Comparison of ENCODE assay signal across 9 cellular contexts in genomic region chr6:52286798-52287432, GRCh38. TPM values are rescaled to one million over a fixed set of nuclear protein-coding genes. Genes with fewer than 3 reads are reported as not detected.
DNase-seq lines count a peak whose midpoint lies in the region; ATAC-seq and TF ChIP-seq lines count a peak whose summit lies in the region.
"Had no signal": no experiment of that assay in that cellular context is flagged by ENCODE, and none has a peak within 500 bp of the region (broad histone marks: within the 10 kb centered on the region; RNA-seq: fewer than 3 reads in every experiment).

No MANE protein-coding gene starts in this region.

- no peak for ATAC-seq in GM21737 (IDR thresholded peaks at IDR 0.05; ENCODE audit: unreplicated experiment)

- no peaks in the 10 kb centered on the region for H3K9me3 ChIP-seq in ascending aorta
- H3K9me3 ChIP-seq: BLaER1 had no signal

- DNase-seq in NCI-H2107 treated with DMSO at 0.1 percent for 48 hours (lab: John Stamatoyannopoulos, UW; ENCODE audit: unreplicated experiment) = peak; percentile 49
- no peak for DNase-seq in NCI-H2107 (lab: John Stamatoyannopoulos, UW)
- DNase-seq in NCI-H1417 (lab: John Stamatoyannopoulos, UW) = peak; percentile 42 to 89 (median 64)
- peak; percentile 44 to 61 for DNase-seq in SW 1271 (lab: John Stamatoyannopoulos, UW)
- DNase-seq in ascending aorta (ENCODE audit: low spot score in 2 of 2) = peak in 1 of 2 donors; percentile 79
- peak; percentile 49 for DNase-seq in iPS-NIHi7 (ENCODE audit: extremely low spot score)
- peak; percentile 80 for DNase-seq in stimulated activated CD4-positive, alpha-beta T cell treated with anti-CD3 and anti-CD28 coated beads, Interleukin-15, amount 100 ng/mL, for 24 hours

- intact Hi-C loops in ascending aorta (cut with DNase I) = loop anchor here (5.0 to 10.0 kb wide), 3 partner anchors 215 to 310 kb away; partner anchors contain the start of gene TRAM2

- H3K27me3 ChIP-seq in ascending aorta = no peaks in the 10 kb centered on the region
- H3K27me3 ChIP-seq: BLaER1 had no signal

- H3K4me1 ChIP-seq in ascending aorta = peaks cover 10 to 11% of the 10 kb centered on the region in 2 donors

- no peak overlapping the region for H3K4me3 ChIP-seq in ascending aorta
- H3K4me3 ChIP-seq: BLaER1 had no signal

- peak; percentile 18 to 51 (median 32) for TF ChIP-seq CTCF in ascending aorta (IDR thresholded peaks at IDR 0.05)

- peaks cover under 1 to 8% of the 10 kb centered on the region in 2 donors for H3K36me3 ChIP-seq in ascending aorta

- H3K27ac ChIP-seq in ascending aorta = no peak overlapping the region
- H3K27ac ChIP-seq: BLaER1 had no signal

RNA-seq across cellular contexts. Expression of gene MCM3, which starts 2.4 kb away (rescaled TPM):
- total RNA-seq in ascending aorta = 44.6 TPM

RNA-seq across cellular contexts. Expression of gene IL17F, which starts 42.6 kb away (rescaled TPM):
- not detected for total RNA-seq in ascending aorta
